In the genomic region with DNA sequence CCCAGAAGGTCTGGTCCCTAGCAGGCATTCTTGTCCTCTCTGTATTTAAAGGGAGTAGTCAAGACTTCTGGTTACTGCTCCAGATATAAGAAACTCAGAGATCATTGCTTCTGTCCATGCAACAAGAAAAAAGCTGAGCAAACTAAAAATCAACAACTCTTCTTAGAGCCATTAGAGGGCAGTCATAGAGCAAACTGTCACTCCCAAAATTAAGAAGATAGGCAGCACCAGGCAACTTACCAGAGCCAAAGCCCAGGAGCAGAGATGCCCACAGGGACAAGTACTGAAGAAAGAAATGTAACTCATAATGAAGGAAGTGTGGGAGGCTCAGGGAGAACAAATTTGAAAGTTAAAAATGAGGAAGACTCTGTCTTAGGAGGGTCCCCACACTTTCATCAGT, we compare ENCODE assay signal across 17 cellular contexts.
DNase-seq lines count a peak whose midpoint lies in the region; ATAC-seq and TF ChIP-seq lines count a peak whose summit lies in the region.
"Had no signal": no experiment of that assay in that cellular context is flagged by ENCODE, and none has a peak within 500 bp of the region (broad histone marks: within the 10 kb centered on the region; RNA-seq: fewer than 3 reads in every experiment).

No MANE protein-coding gene starts in this region.

- H3K9me3 Mint-ChIP-seq in type B pancreatic cell = no peaks in the 10 kb centered on the region

- no peaks in the 10 kb centered on the region for H3K4me1 Mint-ChIP-seq in type B pancreatic cell (ENCODE audit: unreplicated experiment)

- no peak for ATAC-seq in SK-N-SH treated with all-trans-retinoic acid at 6 μM for 48 hours
- no peak for ATAC-seq in HG02973 (IDR thresholded peaks at IDR 0.05; ENCODE audit: unreplicated experiment)
- ATAC-seq: GM12878 had no signal

- in situ Hi-C loops in astrocyte of the cerebellum (cut with HindIII; ENCODE audit: low sequenced_read_pairs) = no loop called here

- no peak for TF ChIP-seq CTCF in SK-N-SH (IDR thresholded peaks at IDR 0.05)
- TF ChIP-seq CTCF in astrocyte of the cerebellum (IDR thresholded peaks at IDR 0.05; ENCODE audit: low read depth, low read length, missing control alignments) = peak; percentile 47
- TF ChIP-seq CTCF in type B pancreatic cell (conservative IDR thresholded peaks at IDR 0.05) = peak; percentile 59

- H3K79me2 ChIP-seq in SK-N-SH (ENCODE audit: insufficient read depth) = no peaks in the 10 kb centered on the region

- no peak overlapping the region for H3K9ac ChIP-seq in SK-N-SH

- no peak overlapping the region for H3K27ac Mint-ChIP-seq in type B pancreatic cell

- H3K9me2 ChIP-seq in SK-N-SH = 0 out of 2 replicates have a peak, but pooled peaks cover 5% of the 10 kb centered on the region

- H3K9me3 ChIP-seq in SK-N-SH = peaks cover 4% of the 10 kb centered on the region; the same call in 1 of the 2 replicates
- H3K9me3 ChIP-seq: Peyer's patch, tibial nerve had no signal

- no peaks in the 10 kb centered on the region for H3K36me3 ChIP-seq in SK-N-SH (replicated peaks in 1 of 2; ENCODE audit: control insufficient read depth in 1 of 2, insufficient read depth in 2 of 2, low read length in 1 of 2)
- H3K36me3 ChIP-seq: Peyer's patch, tibial nerve had no signal

- H3K4me3 ChIP-seq in SK-N-SH (ENCODE audit: low read depth in 2 of 2, low read length in 1 of 2) = no peak overlapping the region
- no peak overlapping the region for H3K4me3 ChIP-seq in astrocyte of the cerebellum (ENCODE audit: low read depth, low read length)
- H3K4me3 ChIP-seq: GM12878, Peyer's patch, tibial nerve had no signal

- TF ChIP-seq RAD21 in SK-N-SH (IDR thresholded peaks at IDR 0.05; ENCODE audit: low read length) = peak; percentile 66

- no peaks in the 10 kb centered on the region for H3K27me3 Mint-ChIP-seq in type B pancreatic cell

- DNase-seq in SK-N-SH (peak; percentile 21), NCI-H748 treated with DMSO at 0.1 percent for 48 hours (lab: John Stamatoyannopoulos, UW) (peak; percentile 64), astrocyte of the cerebellum (ENCODE audit: low read depth) (no peak), type B pancreatic cell (ENCODE audit: extremely low spot score, unreplicated experiment) (no peak), AG08396 (ENCODE audit: low spot score) (no peak), HCEC 1CT (no peak)
- DNase-seq: activated gamma-delta T cell treated with Interleukin-2 at 50 U/mL for 16 hours; DMS79 treated with DMSO at 0.1 percent for 48 hours; effector CD8-positive, alpha-beta T cell; foreskin fibroblast; islet precursor cell; NCI-H2081; Peyer's patch had no signal

- H2AFZ ChIP-seq in SK-N-SH (ENCODE audit: low read depth) = no peak overlapping the region

- no peak overlapping the region for H3K4me3 Mint-ChIP-seq in type B pancreatic cell

- TF ChIP-seq EP300 in SK-N-SH (IDR thresholded peaks at IDR 0.05; ENCODE audit: borderline replicate concordance in 1 of 2, low read depth in 1 of 2, low read length in 1 of 2) = no peak

- H3K36me3 Mint-ChIP-seq in type B pancreatic cell = no peaks in the 10 kb centered on the region

- no peaks in the 10 kb centered on the region for H3F3A ChIP-seq in SK-N-SH (replicated peaks; ENCODE audit: insufficient read depth)

- H3K27ac ChIP-seq in SK-N-SH (ENCODE audit: low read depth in 2 of 2, low read length in 1 of 2) = no peak overlapping the region
- H3K27ac ChIP-seq: Peyer's patch, tibial nerve had no signal

- POLR2A ChIA-PET in SK-N-SH (lab: Yijun Ruan, JAX) = no interaction called here

- H3K27me3 ChIP-seq in SK-N-SH (ENCODE audit: insufficient read depth) = no peaks in the 10 kb centered on the region
- H3K27me3 ChIP-seq: Peyer's patch, tibial nerve had no signal

- H4K20me1 ChIP-seq in SK-N-SH (ENCODE audit: insufficient read depth) = no peaks in the 10 kb centered on the region

- CTCF ChIA-PET in SK-N-SH (lab: Yijun Ruan, JAX) = interaction anchor here (0.7 to 1.5 kb wide), 3 partner anchors 355 to 474 kb away, joined by 3 to 5 read pairs (median 3); no protein-coding TSS in a partner anchor

- no peak overlapping the region for H3K4me2 ChIP-seq in SK-N-SH

- H3K4me1 ChIP-seq in SK-N-SH (ENCODE audit: control insufficient read depth in 1 of 2, insufficient read depth in 2 of 2, low read depth in 1 of 2, low read length in 1 of 2) = no peaks in the 10 kb centered on the region
- H3K4me1 ChIP-seq: Peyer's patch, tibial nerve had no signal

TF ChIP-seq in SK-N-SH, 30 proteins besides CTCF, POLR2A, EP300 and RAD21:
- TF ChIP-seq REST (IDR thresholded peaks at IDR 0.05; ENCODE audit: low read depth, low read length) (no peak), SMC3 (IDR thresholded peaks at IDR 0.05; ENCODE audit: low read depth, low read length) (peak; percentile 12; the same call in 1 of the 2 replicates)

TF ChIP-seq in SK-N-SH treated with all-trans-retinoic acid at 6 μM for 48 hours, 23 proteins besides CTCF, POLR2A, EP300 and RAD21:
- TF ChIP-seq OSR1 (CRISPR knock-in tag; IDR thresholded peaks at IDR 0.05) (no peak), ISL1 (CRISPR knock-in tag; IDR thresholded peaks at IDR 0.05) (no peak), ESRRG (CRISPR knock-in tag; IDR thresholded peaks at IDR 0.05) (no peak), PPARA (CRISPR knock-in tag; IDR thresholded peaks at IDR 0.05; ENCODE audit: borderline replicate concordance) (no peak), GLIS3 (CRISPR knock-in tag; IDR thresholded peaks at IDR 0.05) (no peak), RARB (CRISPR knock-in tag; IDR thresholded peaks at IDR 0.05) (no peak), TSHZ2 (CRISPR knock-in tag; IDR thresholded peaks at IDR 0.05) (no peak), CSDC2 (CRISPR knock-in tag; IDR thresholded peaks at IDR 0.05) (no peak), BACH2 (CRISPR knock-in tag; IDR thresholded peaks at IDR 0.05; ENCODE audit: borderline replicate concordance) (no peak), TCF4 (CRISPR knock-in tag; IDR thresholded peaks at IDR 0.05; ENCODE audit: borderline replicate concordance) (no peak)
- TF ChIP-seq, protein P1, sequence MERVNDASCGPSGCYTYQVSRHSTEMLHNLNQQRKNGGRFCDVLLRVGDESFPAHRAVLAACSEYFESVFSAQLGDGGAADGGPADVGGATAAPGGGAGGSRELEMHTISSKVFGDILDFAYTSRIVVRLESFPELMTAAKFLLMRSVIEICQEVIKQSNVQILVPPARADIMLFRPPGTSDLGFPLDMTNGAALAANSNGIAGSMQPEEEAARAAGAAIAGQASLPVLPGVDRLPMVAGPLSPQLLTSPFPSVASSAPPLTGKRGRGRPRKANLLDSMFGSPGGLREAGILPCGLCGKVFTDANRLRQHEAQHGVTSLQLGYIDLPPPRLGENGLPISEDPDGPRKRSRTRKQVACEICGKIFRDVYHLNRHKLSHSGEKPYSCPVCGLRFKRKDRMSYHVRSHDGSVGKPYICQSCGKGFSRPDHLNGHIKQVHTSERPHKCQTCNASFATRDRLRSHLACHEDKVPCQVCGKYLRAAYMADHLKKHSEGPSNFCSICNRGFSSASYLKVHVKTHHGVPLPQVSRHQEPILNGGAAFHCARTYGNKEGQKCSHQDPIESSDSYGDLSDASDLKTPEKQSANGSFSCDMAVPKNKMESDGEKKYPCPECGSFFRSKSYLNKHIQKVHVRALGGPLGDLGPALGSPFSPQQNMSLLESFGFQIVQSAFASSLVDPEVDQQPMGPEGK (CRISPR knock-in tag; IDR thresholded peaks at IDR 0.05; ENCODE audit: borderline replicate concordance) = no peak

Comparison
In these comparisons a context has a peak if more than half of its experiments do, and no peak if none do; other contexts are left out.
1. DNase-seq: peak in SK-N-SH (single experiment) and NCI-H748 treated with DMSO at 0.1 percent for 48 hours (single experiment); none in astrocyte of the cerebellum (single experiment), type B pancreatic cell (single experiment), AG08396 (single experiment) and HCEC 1CT (single experiment).